Comparison of ENCODE assay signal across 19 cellular contexts in genomic region chr1:14921057-14921456, GRCh38.
DNase-seq lines count a peak whose midpoint lies in the region; ATAC-seq and TF ChIP-seq lines count a peak whose summit lies in the region.
"Had no signal": no experiment of that assay in that cellular context is flagged by ENCODE, and none has a peak within 500 bp of the region (broad histone marks: within the 10 kb centered on the region; RNA-seq: fewer than 3 reads in every experiment).

No MANE protein-coding gene starts in this region.

- peaks cover 15% of the 10 kb centered on the region for H3K4me1 Mint-ChIP-seq in endodermal cell
- peaks cover 6 to 8% of the 10 kb centered on the region in 2 donors for H3K4me1 Mint-ChIP-seq in stimulated activated naive B cell treated with anti-CD40 and anti-IgM and Interleukin-4, amounts not matched to agents 10 μg/mL and 1 μg/mL and 100 μg/mL, for 72 hours
- H3K4me1 Mint-ChIP-seq in neural progenitor cell, result peaks cover 38% of the 10 kb centered on the region

- DNase-seq in GM23248 (peak; percentile 59), endodermal cell (peak; percentile 40), hepatic stellate cell (ENCODE audit: low spot score) (peak; percentile 62), neural progenitor cell (ENCODE audit: low spot score) (no peak), GF-D8 (lab: John Stamatoyannopoulos, UW) (no peak)
- DNase-seq in stimulated activated naive B cell treated with anti-CD40 and anti-IgM and Interleukin-4, amounts not matched to agents 10 μg/mL and 1 μg/mL and 100 μg/mL, for 72 hours, result no peak
- DNase-seq: GOT3, islet precursor cell, midbrain, NCI-H1048, NCI-H2107, NCI-H526 treated with DMSO at 0.1 percent for 48 hours had no signal

- H3K4me2 ChIP-seq in GM23248 (ENCODE audit: unreplicated experiment), result no peak overlapping the region
- H3K4me2 ChIP-seq in neural progenitor cell, result no peak overlapping the region
- H3K4me2 ChIP-seq: KMS-11 had no signal

- no peaks in the 10 kb centered on the region for H3K9me2 ChIP-seq in GM23248 (ENCODE audit: insufficient read depth)

- H3K4me3 ChIP-seq in GM23248 (no peak overlapping the region), endodermal cell (ENCODE audit: low read length) (no peak overlapping the region), neural progenitor cell (no peak overlapping the region)
- H3K4me3 ChIP-seq: SJSA1 had no signal

- no peak overlapping the region for H3K27ac ChIP-seq in GM23248
- no peak overlapping the region for H3K27ac ChIP-seq in endodermal cell (ENCODE audit: low read depth, low read length)
- H3K27ac ChIP-seq in neural progenitor cell, result no peak overlapping the region
- H3K27ac ChIP-seq: KMS-11, neutrophil, SJSA1 had no signal

- H3K36me3 ChIP-seq in GM23248 (ENCODE audit: low read depth), result no peaks in the 10 kb centered on the region
- H3K36me3 ChIP-seq in endodermal cell (ENCODE audit: control insufficient read depth, insufficient read depth, low read length), result no peaks in the 10 kb centered on the region
- H3K36me3 ChIP-seq in neural progenitor cell, result no peaks in the 10 kb centered on the region
- H3K36me3 ChIP-seq: neutrophil, SJSA1 had no signal

- WGBS in GM23248 (ENCODE audit: low coverage in 1 of 2, low lambda C conversion rate in 2 of 2, missing lambda C conversion rate in 2 of 2), 2 experiments, result 50 to 62% methylated on average over 7 of the region's 7 CpGs
- 93 to 94% methylated on average over 5 to 7 of the region's 7 CpGs for WGBS in endodermal cell (ENCODE audit: insufficient coverage in 1 of 2, insufficient read length in 1 of 2), 2 experiments

- H3K9me3 Mint-ChIP-seq in endodermal cell (no peaks in the 10 kb centered on the region), neural progenitor cell (no peaks in the 10 kb centered on the region)
- no peaks in the 10 kb centered on the region for H3K9me3 Mint-ChIP-seq in stimulated activated naive B cell treated with anti-CD40 and anti-IgM and Interleukin-4, amounts not matched to agents 10 μg/mL and 1 μg/mL and 100 μg/mL, for 72 hours
- H3K9me3 Mint-ChIP-seq: activated T-helper 2 cell treated with anti-CD3 and anti-CD28 coated beads, Interferon-gamma antibody, Interleukin-2, Interleukin-4, amounts not matched to agents 10 μg/mL and 5 μg/mL and 100 μg/mL, durations not matched to agents 14 hours and 24 hours and 36 hours; central memory CD8-positive, alpha-beta T cell had no signal

- H3K4me3 Mint-ChIP-seq in endodermal cell (no peak overlapping the region), neural progenitor cell (no peak overlapping the region)
- no peak overlapping the region for H3K4me3 Mint-ChIP-seq in stimulated activated naive B cell treated with anti-CD40 and anti-IgM and Interleukin-4, amounts not matched to agents 10 μg/mL and 1 μg/mL and 100 μg/mL, for 72 hours
- H3K4me3 Mint-ChIP-seq: central memory CD8-positive, alpha-beta T cell had no signal

- no peak overlapping the region for H3K9ac ChIP-seq in GM23248
- H3K9ac ChIP-seq in endodermal cell (ENCODE audit: extremely low read depth, low read length, poor library complexity, severe bottlenecking), result no peak overlapping the region
- H3K9ac ChIP-seq in neural progenitor cell, result no peak overlapping the region
- H3K9ac ChIP-seq: KMS-11 had no signal

- H3K27me3 Mint-ChIP-seq in endodermal cell (ENCODE audit: insufficient read depth) (peaks cover 26% of the 10 kb centered on the region), neural progenitor cell (ENCODE audit: insufficient read depth, low read depth) (peaks cover 7% of the 10 kb centered on the region)
- H3K27me3 Mint-ChIP-seq in stimulated activated naive B cell treated with anti-CD40 and anti-IgM and Interleukin-4, amounts not matched to agents 10 μg/mL and 1 μg/mL and 100 μg/mL, for 72 hours, result peaks cover 39 to 69% of the 10 kb centered on the region in 2 donors

- H3K27ac Mint-ChIP-seq in endodermal cell (no peak overlapping the region), neural progenitor cell (no peak overlapping the region)
- no peak overlapping the region for H3K27ac Mint-ChIP-seq in stimulated activated naive B cell treated with anti-CD40 and anti-IgM and Interleukin-4, amounts not matched to agents 10 μg/mL and 1 μg/mL and 100 μg/mL, for 72 hours
- H3K27ac Mint-ChIP-seq: activated T-helper 2 cell treated with anti-CD3 and anti-CD28 coated beads, Interferon-gamma antibody, Interleukin-2, Interleukin-4, amounts not matched to agents 10 μg/mL and 5 μg/mL and 100 μg/mL, durations not matched to agents 14 hours and 24 hours and 36 hours had no signal

- H2AFZ ChIP-seq in GM23248 (no peak overlapping the region), neural progenitor cell (replicated peaks) (no peak overlapping the region)

- ATAC-seq in stimulated activated naive B cell treated with anti-CD40 and anti-IgM and Interleukin-4, amounts not matched to agents 10 μg/mL and 1 μg/mL and 100 μg/mL, for 72 hours (replicated peaks), result peak; percentile 33 to 38
- no peak for ATAC-seq in HG03097 (IDR thresholded peaks at IDR 0.05; ENCODE audit: low FRiP score, unreplicated experiment)
- no peak for ATAC-seq in HG02852 (IDR thresholded peaks at IDR 0.05; ENCODE audit: unreplicated experiment)

- in situ Hi-C loops in GM23248 (cut with MboI), result loop anchor here (10.0 kb wide), 1 partner anchor 114 kb away; no protein-coding TSS in a partner anchor

- TF ChIP-seq CTCF in endodermal cell (conservative IDR thresholded peaks at IDR 0.05) (no peak), neural progenitor cell (IDR thresholded peaks at IDR 0.05) (no peak)

- no peaks in the 10 kb centered on the region for H3K27me3 ChIP-seq in GM23248 (replicated peaks; ENCODE audit: insufficient read depth)
- peaks cover 12% of the 10 kb centered on the region for H3K27me3 ChIP-seq in endodermal cell (ENCODE audit: control insufficient read depth, insufficient read depth, low read length, poor library complexity, severe bottlenecking)
- peaks cover 23% of the 10 kb centered on the region for H3K27me3 ChIP-seq in neural progenitor cell
- H3K27me3 ChIP-seq: SJSA1 had no signal

- H3K9me3 ChIP-seq in GM23248 (ENCODE audit: low read depth) (no peaks in the 10 kb centered on the region), endodermal cell (ENCODE audit: control insufficient read depth, low read length) (no peaks in the 10 kb centered on the region), neural progenitor cell (ENCODE audit: low read depth) (no peaks in the 10 kb centered on the region)
- H3K9me3 ChIP-seq: neutrophil, SJSA1 had no signal

- H3K4me1 ChIP-seq in GM23248 (ENCODE audit: insufficient read depth) (peaks cover 6% of the 10 kb centered on the region; the same call in 1 of the 2 replicates), endodermal cell (ENCODE audit: control insufficient read depth, insufficient read depth, low read length) (peaks cover 3% of the 10 kb centered on the region), neural progenitor cell (peaks cover 19% of the 10 kb centered on the region)

- H4K20me1 ChIP-seq in GM23248 (ENCODE audit: insufficient read depth), result 0 out of 2 replicates have a peak, but pooled peaks cover 1% of the 10 kb centered on the region
- H4K20me1 ChIP-seq in neural progenitor cell (ENCODE audit: low read depth), result peaks cover 37% of the 10 kb centered on the region

- H3F3A ChIP-seq in GM23248 (ENCODE audit: insufficient read depth) (peaks cover 13% of the 10 kb centered on the region; the same call in 1 of the 2 replicates), neural progenitor cell (ENCODE audit: low read depth) (peaks cover 19% of the 10 kb centered on the region)

- no peaks in the 10 kb centered on the region for H3K36me3 Mint-ChIP-seq in endodermal cell (ENCODE audit: low read depth)
- no peaks in the 10 kb centered on the region for H3K36me3 Mint-ChIP-seq in stimulated activated naive B cell treated with anti-CD40 and anti-IgM and Interleukin-4, amounts not matched to agents 10 μg/mL and 1 μg/mL and 100 μg/mL, for 72 hours
- no peaks in the 10 kb centered on the region for H3K36me3 Mint-ChIP-seq in neural progenitor cell

- H3K79me2 ChIP-seq in GM23248 (ENCODE audit: insufficient read depth), result peaks cover 6% of the 10 kb centered on the region
- peaks cover 4% of the 10 kb centered on the region for H3K79me2 ChIP-seq in neural progenitor cell (ENCODE audit: low read depth)

Comparison
In these comparisons a context has a peak if more than half of its experiments do, and no peak if none do; other contexts are left out.
1. DNase-seq: peak in GM23248 (single experiment), endodermal cell (single experiment) and hepatic stellate cell (single experiment); none in stimulated activated naive B cell treated with anti-CD40 and anti-IgM and Interleukin-4, amounts not matched to agents 10 μg/mL and 1 μg/mL and 100 μg/mL, for 72 hours (single experiment), neural progenitor cell (single experiment) and GF-D8 (single experiment).
2. ATAC-seq: peak in stimulated activated naive B cell treated with anti-CD40 and anti-IgM and Interleukin-4, amounts not matched to agents 10 μg/mL and 1 μg/mL and 100 μg/mL, for 72 hours (2 of 2); none in HG03097 (single experiment) and HG02852 (single experiment).